In genomic region chr1:23169727-23170335, GRCh38 we compare ENCODE assay signal across 8 cellular contexts. TPM values are rescaled to one million over a fixed set of nuclear protein-coding genes. Genes with fewer than 3 reads are reported as not detected.
DNase-seq lines count a peak whose midpoint lies in the region; ATAC-seq and TF ChIP-seq lines count a peak whose summit lies in the region.

No MANE protein-coding gene starts in this region.

- peak overlapping the region in 1 of 2 donors; percentile 35 for H3K9ac ChIP-seq in stomach smooth muscle (ENCODE audit: low read length in 2 of 2)

- no peak for ATAC-seq in HG03025 (IDR thresholded peaks at IDR 0.05; ENCODE audit: low FRiP score, unreplicated experiment)

- peak overlapping the region; percentile 12 for H3K27ac Mint-ChIP-seq in T-helper 1 cell treated with Interleukin-12 subunit alpha and Interleukin-12 subunit beta and Interleukin-4 antibody, amounts not matched to agents 30 μg/mL and 1 μg/mL, for 36 hours
- H3K27ac Mint-ChIP-seq in brain, result peak overlapping the region; percentile 9 to 92 (median 57)

- H3K36me3 ChIP-seq in stomach smooth muscle (ENCODE audit: control insufficient read depth in 2 of 2, insufficient read depth in 2 of 2, low read length in 2 of 2), result no peaks in the 10 kb centered on the region

- no peak for DNase-seq in T-helper 1 cell
- DNase-seq in NCI-H226, result peak; percentile 78
- DNase-seq in kidney glomerular epithelial cell (lab: John Stamatoyannopoulos, UW), result peak; percentile 54
- no peak for DNase-seq in OCI-M2 (lab: John Stamatoyannopoulos, UW; ENCODE audit: unreplicated experiment)

- H3K9me3 Mint-ChIP-seq in T-helper 1 cell treated with Interleukin-12 subunit alpha and Interleukin-12 subunit beta and Interleukin-4 antibody, amounts not matched to agents 30 μg/mL and 1 μg/mL, for 36 hours, result no peaks in the 10 kb centered on the region
- no peaks in the 10 kb centered on the region for H3K9me3 Mint-ChIP-seq in brain

- H3K4me3 ChIP-seq in stomach smooth muscle (ENCODE audit: low read length in 2 of 2), result peak overlapping the region in 1 of 2 donors; percentile 84

- H3K9me3 ChIP-seq in stomach smooth muscle (ENCODE audit: control insufficient read depth in 2 of 2, low read length in 2 of 2), result no peaks in the 10 kb centered on the region

- no peaks in the 10 kb centered on the region for H3K36me3 Mint-ChIP-seq in T-helper 1 cell treated with Interleukin-12 subunit alpha and Interleukin-12 subunit beta and Interleukin-4 antibody, amounts not matched to agents 30 μg/mL and 1 μg/mL, for 36 hours (ENCODE audit: low read depth)
- H3K36me3 Mint-ChIP-seq in brain, result no peaks in the 10 kb centered on the region

- peaks cover 3% of the 10 kb centered on the region for H3K27me3 Mint-ChIP-seq in T-helper 1 cell treated with Interleukin-12 subunit alpha and Interleukin-12 subunit beta and Interleukin-4 antibody, amounts not matched to agents 30 μg/mL and 1 μg/mL, for 36 hours (ENCODE audit: low read depth)
- peaks cover 9% of the 10 kb centered on the region for H3K27me3 Mint-ChIP-seq in brain

- TF ChIP-seq CTCF in brain (conservative IDR thresholded peaks at IDR 0.05), result no peak

- peak overlapping the region; percentile 99 for H3K4me3 Mint-ChIP-seq in T-helper 1 cell treated with Interleukin-12 subunit alpha and Interleukin-12 subunit beta and Interleukin-4 antibody, amounts not matched to agents 30 μg/mL and 1 μg/mL, for 36 hours
- H3K4me3 Mint-ChIP-seq in brain, result peak overlapping the region; percentile 99 to 100 (median 100)

- H3K4me1 Mint-ChIP-seq in T-helper 1 cell treated with Interleukin-12 subunit alpha and Interleukin-12 subunit beta and Interleukin-4 antibody, amounts not matched to agents 30 μg/mL and 1 μg/mL, for 36 hours (ENCODE audit: low read depth), result peaks cover 29% of the 10 kb centered on the region
- H3K4me1 Mint-ChIP-seq in brain, result peaks cover 39% of the 10 kb centered on the region

- no peaks in the 10 kb centered on the region for H3K27me3 ChIP-seq in stomach smooth muscle (ENCODE audit: control insufficient read depth in 1 of 2, insufficient read depth in 2 of 2, low read length in 2 of 2)

- H3K27ac ChIP-seq in stomach smooth muscle (ENCODE audit: low read length), result peak overlapping the region; percentile 89

- peaks cover 8% of the 10 kb centered on the region for H3K4me1 ChIP-seq in stomach smooth muscle (ENCODE audit: control insufficient read depth, insufficient read depth, low read length)

RNA-seq across cellular contexts. Expression of gene LUZP1, which starts 1.2 kb away (rescaled TPM):
- 6.7 TPM for polyA plus RNA-seq in brain (ENCODE audit: insufficient read depth, low read depth, low replicate concordance)

RNA-seq across cellular contexts. Expression of gene HTR1D, which starts 47.5 kb away (rescaled TPM):
- 0.14 TPM for polyA plus RNA-seq in brain (ENCODE audit: insufficient read depth, low read depth, low replicate concordance)

Comparison
In these comparisons a context has a peak if more than half of its experiments do, and no peak if none do; other contexts are left out.
1. DNase-seq: peak in NCI-H226 (single experiment) and kidney glomerular epithelial cell (single experiment); none in T-helper 1 cell (0 of 5) and OCI-M2 (single experiment).